9 cellular contexts compared by ENCODE assay signal in the genomic region with DNA sequence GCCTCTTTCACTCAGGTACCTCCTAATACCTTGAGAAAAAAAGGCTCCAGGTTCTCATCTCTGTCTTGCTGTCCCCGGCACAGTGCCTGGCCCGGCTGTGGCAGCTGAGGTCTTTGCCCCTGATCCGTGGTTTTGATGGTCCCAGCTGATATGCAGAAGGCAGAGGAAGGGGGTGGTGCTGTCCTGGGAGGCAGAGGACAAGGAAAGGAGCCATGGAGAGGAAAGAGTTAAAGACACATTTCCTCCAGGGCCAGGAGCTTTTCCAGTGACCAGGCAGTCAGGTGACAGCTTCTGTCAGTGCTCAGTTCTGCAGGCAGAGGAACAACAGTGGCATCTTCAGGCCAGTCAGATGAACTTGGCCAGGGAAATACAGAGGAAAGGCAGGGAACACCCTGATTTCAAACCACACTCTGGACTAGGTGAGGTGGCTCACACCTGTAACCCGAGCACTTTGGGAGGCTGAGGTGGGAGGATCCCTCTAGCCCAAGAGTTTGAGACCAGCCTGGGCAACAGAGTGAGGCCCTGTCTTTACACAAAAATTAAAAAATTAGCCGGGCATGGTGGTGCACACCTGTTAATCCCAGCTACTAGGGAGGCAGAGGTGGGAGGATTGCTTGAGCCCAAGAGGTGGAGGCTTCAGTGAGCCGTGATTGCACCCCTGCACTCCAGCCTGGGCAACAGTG. TPM values are rescaled to one million over a fixed set of nuclear protein-coding genes. Genes with fewer than 3 reads are reported as not detected.
A peak's percentile ranks its signal among the peaks of the same experiment; 100 is the strongest.
DNase-seq lines count a peak whose midpoint lies in the region; ATAC-seq and TF ChIP-seq lines count a peak whose summit lies in the region.
"Had no signal": no experiment of that assay in that cellular context is flagged by ENCODE, and none has a peak within 500 bp of the region (broad histone marks: within the 10 kb centered on the region; RNA-seq: fewer than 3 reads in every experiment).

No MANE protein-coding gene starts in this region.

- peak overlapping the region; percentile 4; the same call in 1 of the 2 replicates for H3K27ac ChIP-seq in Panc1 (ENCODE audit: low read length)

- no peaks in the 10 kb centered on the region for H3K9me3 ChIP-seq in Panc1 (ENCODE audit: control insufficient read depth, insufficient read depth, low read depth, low read length)

- intact Hi-C loops in Panc1 (cut with micrococcal nuclease; ENCODE audit: unreplicated experiment), result loop anchor here (2.0 to 5.0 kb wide), 2 partner anchors 463 to 632 kb away; no protein-coding TSS in a partner anchor

- DNase-seq in COLO668 (lab: John Stamatoyannopoulos, UW; ENCODE audit: unreplicated experiment), result peak; percentile 37
- DNase-seq in HT-29 (ENCODE audit: low spot score), result peak; percentile 77
- DNase-seq in Panc1 (ENCODE audit: low read depth, low spot score), result peak; percentile 36
- no peak for DNase-seq in retinal pigment epithelial cell (ENCODE audit: low read depth)
- no peak for DNase-seq in activated naive CD4-positive, alpha-beta T cell (lab: John Stamatoyannopoulos, UW)

- peak; percentile 92 for TF ChIP-seq CTCF in Panc1 (IDR thresholded peaks at IDR 0.05)
- TF ChIP-seq CTCF in retinal pigment epithelial cell (conservative IDR thresholded peaks at IDR 0.05; ENCODE audit: low read depth, low read length), result peak; percentile 74

- no peaks in the 10 kb centered on the region for H3K27me3 ChIP-seq in Panc1 (ENCODE audit: control insufficient read depth, insufficient read depth, low read length)

- H3K4me3 ChIP-seq in Panc1 (ENCODE audit: low read depth in 2 of 2, low read length in 2 of 2) (no peak overlapping the region), retinal pigment epithelial cell (ENCODE audit: low read length) (no peak overlapping the region)

- H3K4me1 ChIP-seq in Panc1 (ENCODE audit: control insufficient read depth, insufficient read depth, low read length), result peaks cover 9% of the 10 kb centered on the region; the same call in 1 of the 2 replicates

- no TSS peak for BruUV-seq in Panc1 (replicated peaks; lab: Mats Ljungman, UMichigan)

- H3K36me3 ChIP-seq in Panc1 (ENCODE audit: control insufficient read depth, insufficient read depth, low read length), result peaks cover 7% of the 10 kb centered on the region; the same call in 1 of the 2 replicates

- in situ Hi-C loops in Panc1 (cut with HindIII; ENCODE audit: low pct_unique_long_range_greater_than_20kb, low sequenced_read_pairs), result no loop called here

- POLR2A ChIA-PET in Panc1 (lab: Charles Lee), result no interaction called here

- CTCF ChIA-PET in Panc1 (lab: Charles Lee), result interaction anchor here (0.6 to 2.3 kb wide), 9 partner anchors 32 to 633 kb away, joined by 3 to 42 read pairs (median 6); no protein-coding TSS in a partner anchor

- ATAC-seq in Panc1, result peak; percentile 63
- peak; percentile 26 for ATAC-seq in esophagus mucosa
- no peak for ATAC-seq in GM21528 (IDR thresholded peaks at IDR 0.05; ENCODE audit: low FRiP score, unreplicated experiment)
- ATAC-seq in HG03460 (IDR thresholded peaks at IDR 0.05; ENCODE audit: unreplicated experiment), result no peak

RNA-seq across cellular contexts. Expression of gene COG1, which starts 3.3 kb away (rescaled TPM):
- total RNA-seq in HT-29 (2014; rRNA removed; shearing (Covaris generic)), result 16.3 and 23.0 TPM in 2 replicates
- 41.2 TPM for total RNA-seq in Panc1 (2021; ENCODE audit: unreplicated experiment)
- polyA plus RNA-seq in Panc1 (2012; ENCODE audit: insufficient read length), result 42.3 TPM
- total RNA-seq in esophagus mucosa, result 15.9 TPM

RNA-seq across cellular contexts. Expression of gene SSTR2, which starts 24.7 kb away (rescaled TPM):
- not detected in 2 replicates for total RNA-seq in HT-29 (2014; rRNA removed; shearing (Covaris generic))
- 0.77 TPM for total RNA-seq in Panc1 (2021; ENCODE audit: unreplicated experiment)
- polyA plus RNA-seq in Panc1 (2012; ENCODE audit: insufficient read length), result 0.57 TPM
- not detected for total RNA-seq in esophagus mucosa
- total RNA-seq: glomerular endothelial cell had no signal

Comparison
In these comparisons a context has a peak if more than half of its experiments do, and no peak if none do; other contexts are left out.
1. DNase-seq: peak in COLO668 (single experiment), HT-29 (single experiment) and Panc1 (single experiment); none in retinal pigment epithelial cell (single experiment) and activated naive CD4-positive, alpha-beta T cell (0 of 4).
2. ATAC-seq: peak in Panc1 (single experiment) and esophagus mucosa (single experiment); none in GM21528 (single experiment) and HG03460 (single experiment).